1 cellular context compared by ENCODE assay signal in the genomic region with DNA sequence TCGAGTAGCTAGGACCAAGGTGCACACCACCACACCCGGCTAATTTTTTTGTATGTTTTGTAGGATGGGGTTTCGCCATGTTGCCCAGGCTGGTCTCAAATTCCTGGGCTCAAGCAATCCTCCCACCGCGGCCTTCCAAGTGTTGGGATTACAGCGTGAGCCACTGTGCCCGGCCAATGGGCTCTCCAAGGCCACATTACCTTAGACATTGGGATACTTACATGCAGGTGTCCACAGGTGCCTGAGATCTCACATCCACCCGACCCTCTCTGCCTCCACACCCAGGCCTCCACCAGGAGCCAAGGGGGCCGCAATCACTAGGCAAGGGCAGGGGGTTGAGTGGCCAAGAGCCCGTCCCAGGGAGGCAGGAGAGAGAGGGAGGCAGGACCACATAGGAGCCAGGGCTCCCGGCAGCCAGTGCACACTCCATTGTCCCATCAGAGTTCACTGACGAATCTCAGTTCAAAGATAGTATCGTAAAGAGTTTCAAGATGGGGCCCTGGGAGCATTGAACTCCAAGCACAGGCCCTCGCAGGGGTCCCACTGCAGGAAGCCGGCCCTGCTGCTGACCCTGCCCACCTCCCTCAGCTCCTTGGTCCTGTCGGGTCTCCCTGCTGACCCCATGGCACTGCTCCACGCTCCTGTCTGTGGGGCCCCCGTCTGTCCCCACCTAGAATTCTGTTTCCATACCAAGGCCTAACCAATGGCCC.
TF ChIP-seq lines count a peak whose summit lies in the region.

No MANE protein-coding gene starts in this region.

TF ChIP-seq in HepG2, 621 proteins besides CTCF, POLR2A, EP300 and RAD21 (continued from another document):
- TF ChIP-seq ZNF703 (CRISPR knock-in tag; IDR thresholded peaks at IDR 0.05; ENCODE audit: borderline replicate concordance) (no peak), ZNF441 (CRISPR knock-in tag; IDR thresholded peaks at IDR 0.05; ENCODE audit: borderline replicate concordance) (no peak), ZNF12 (CRISPR knock-in tag; IDR thresholded peaks at IDR 0.05) (no peak), ZNF607 (CRISPR knock-in tag; IDR thresholded peaks at IDR 0.05; ENCODE audit: borderline replicate concordance) (no peak), POLR2G (IDR thresholded peaks at IDR 0.05; ENCODE audit: low read depth, low read length) (no peak), ERF (CRISPR knock-in tag; IDR thresholded peaks at IDR 0.05) (no peak), ZSCAN25 (CRISPR knock-in tag; IDR thresholded peaks at IDR 0.05) (0 out of 2 replicates have a peak, but pooled peaks have one; percentile 9)
- TF ChIP-seq, protein P1, sequence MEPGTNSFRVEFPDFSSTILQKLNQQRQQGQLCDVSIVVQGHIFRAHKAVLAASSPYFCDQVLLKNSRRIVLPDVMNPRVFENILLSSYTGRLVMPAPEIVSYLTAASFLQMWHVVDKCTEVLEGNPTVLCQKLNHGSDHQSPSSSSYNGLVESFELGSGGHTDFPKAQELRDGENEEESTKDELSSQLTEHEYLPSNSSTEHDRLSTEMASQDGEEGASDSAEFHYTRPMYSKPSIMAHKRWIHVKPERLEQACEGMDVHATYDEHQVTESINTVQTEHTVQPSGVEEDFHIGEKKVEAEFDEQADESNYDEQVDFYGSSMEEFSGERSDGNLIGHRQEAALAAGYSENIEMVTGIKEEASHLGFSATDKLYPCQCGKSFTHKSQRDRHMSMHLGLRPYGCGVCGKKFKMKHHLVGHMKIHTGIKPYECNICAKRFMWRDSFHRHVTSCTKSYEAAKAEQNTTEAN (CRISPR knock-in tag; conservative IDR thresholded peaks at IDR 0.05), result no peak
TF ChIP-seq in HepG2: peak in this region for 2.
